Comparison of ENCODE assay signal across 8 cellular contexts in genomic region chr9:136117291-136118060, GRCh38. TPM values are rescaled to one million over a fixed set of nuclear protein-coding genes. Genes with fewer than 3 reads are reported as not detected.
DNase-seq lines count a peak whose midpoint lies in the region; ATAC-seq and TF ChIP-seq lines count a peak whose summit lies in the region.

No MANE protein-coding gene starts in this region.

- WGBS in heart right ventricle, 2 donors, result 32 to 35% methylated on average over 30 of the region's 30 CpGs

- no peaks in the 10 kb centered on the region for H3K27me3 Mint-ChIP-seq in activated CD4-positive, alpha-beta memory T cell treated with anti-CD3 and anti-CD28 coated beads for 36 hours

- H3K36me3 ChIP-seq in heart right ventricle (peaks cover 0 to 33% (median 9%) of the 10 kb centered on the region in 9 donors), skeletal muscle satellite cell (ENCODE audit: insufficient read depth, low read length) (peaks cover 18% of the 10 kb centered on the region)

- peak overlapping the region; percentile 82 for H3K4me2 ChIP-seq in skeletal muscle satellite cell (ENCODE audit: low read length)

- H3K4me3 Mint-ChIP-seq in activated CD4-positive, alpha-beta memory T cell treated with anti-CD3 and anti-CD28 coated beads for 36 hours, result peak overlapping the region; percentile 84

- H3K36me3 Mint-ChIP-seq in activated CD4-positive, alpha-beta memory T cell treated with anti-CD3 and anti-CD28 coated beads for 36 hours, result peaks cover 1% of the 10 kb centered on the region

- H3K9me3 Mint-ChIP-seq in activated CD4-positive, alpha-beta memory T cell treated with anti-CD3 and anti-CD28 coated beads for 36 hours, result no peaks in the 10 kb centered on the region

- H3K9ac ChIP-seq in skeletal muscle satellite cell (ENCODE audit: low read depth, low read length), result peak overlapping the region; percentile 93

- intact Hi-C loops in activated CD4-positive, alpha-beta memory T cell treated with anti-CD3 and anti-CD28 coated beads for 36 hours (cut with micrococcal nuclease), result loop anchor here (1.0 to 10.0 kb wide), 5 partner anchors 8 to 427 kb away; partner anchors contain the start of genes NOTCH1, SEC16A and UBAC1
- intact Hi-C loops in heart right ventricle (cut with DNase I), result loop anchor here in 4 of 10 donors (1.0 to 5.0 kb wide), 4 partner anchors 22 to 210 kb away; partner anchors contain the start of genes UBAC1 (in 3 of the 4), NACC2 (in 2 of the 4) and CAMSAP1 (in 1 of the 4)

- TF ChIP-seq CTCF in heart right ventricle (IDR thresholded peaks at IDR 0.05), result no peak

- DNase-seq in activated CD8-positive, alpha-beta memory T cell treated with anti-CD3 and anti-CD28 coated beads, Interleukin-2, amount 50 U/mL, for 48 hours, result peak; percentile 75
- DNase-seq in activated CD8-positive, alpha-beta memory T cell treated with anti-CD3 and anti-CD28 coated beads for 24 hours, result no peak
- DNase-seq in activated CD4-positive, alpha-beta memory T cell treated with anti-CD3 and anti-CD28 coated beads for 36 hours, result peak; percentile 64
- DNase-seq in heart right ventricle, result peak; percentile 63 to 74
- DNase-seq in NCI-H510A (lab: John Stamatoyannopoulos, UW), result no peak

- H3K27me3 ChIP-seq in heart right ventricle (no peaks in the 10 kb centered on the region), skeletal muscle satellite cell (ENCODE audit: control insufficient read depth, insufficient read depth, low read length) (no peaks in the 10 kb centered on the region)

- CTCF ChIA-PET in activated CD4-positive, alpha-beta memory T cell treated with anti-CD3 and anti-CD28 coated beads for 36 hours (lab: Charles Lee), result interaction anchor here (0.7 to 2.0 kb wide), 5 partner anchors 8 to 150 kb away, joined by 3 to 12 read pairs (median 3); no protein-coding TSS in a partner anchor

- H3K4me3 ChIP-seq in heart right ventricle (peak overlapping the region; percentile 52 to 90 (median 74)), skeletal muscle satellite cell (ENCODE audit: low read length) (peak overlapping the region; percentile 98)

- POLR2A ChIA-PET in activated CD4-positive, alpha-beta memory T cell treated with anti-CD3 and anti-CD28 coated beads for 36 hours (lab: Charles Lee), result interaction anchor here (1.1 to 1.6 kb wide), 4 partner anchors 8 to 156 kb away, joined by 3 to 13 read pairs (median 6); partner anchors contain the start of genes NACC2 and UBAC1

- H3K27ac ChIP-seq in heart right ventricle, result peak overlapping the region; percentile 81 to 99 (median 97)

- H3K4me1 ChIP-seq in heart right ventricle (peaks cover 2 to 33% (median 26%) of the 10 kb centered on the region in 9 donors), skeletal muscle satellite cell (ENCODE audit: control insufficient read depth, insufficient read depth, low read length) (peaks cover 19% of the 10 kb centered on the region)

- ATAC-seq in HG03354 (IDR thresholded peaks at IDR 0.05; ENCODE audit: poor library complexity, severe bottlenecking, unreplicated experiment) (peak; percentile 15), heart right ventricle (peak; percentile 10 to 67 (median 38)), GM19463 (IDR thresholded peaks at IDR 0.05; ENCODE audit: unreplicated experiment) (no peak)

- peak overlapping the region; percentile 87 for H3K27ac Mint-ChIP-seq in activated CD4-positive, alpha-beta memory T cell treated with anti-CD3 and anti-CD28 coated beads for 36 hours

- H3K9me3 ChIP-seq in heart right ventricle, result no peaks in the 10 kb centered on the region
- H3K9me3 ChIP-seq in skeletal muscle satellite cell (replicated peaks; ENCODE audit: low read length), result no peaks in the 10 kb centered on the region

- peaks cover 41% of the 10 kb centered on the region for H3K4me1 Mint-ChIP-seq in activated CD4-positive, alpha-beta memory T cell treated with anti-CD3 and anti-CD28 coated beads for 36 hours (ENCODE audit: low read depth)

RNA-seq across cellular contexts. Expression of gene TMEM250, which starts 1.2 kb away (rescaled TPM):
- 10 to 100 TPM; 28.0 to 28.4 TPM for total RNA-seq in activated CD4-positive, alpha-beta memory T cell treated with anti-CD3 and anti-CD28 coated beads for 36 hours
- 10 to 100 TPM; 12.7 to 24.3 (median 15.4) TPM for total RNA-seq in heart right ventricle
- polyA plus RNA-seq in heart right ventricle, result 10 to 100 TPM in 1 of 2 donors, 1 to 10 TPM in 1; 9.7 to 26.4 TPM
- 39.0 and 51.5 TPM in 2 replicates for total RNA-seq in skeletal muscle satellite cell (2012; rRNA removed)

RNA-seq across cellular contexts. Expression of gene NACC2, which starts 22.4 kb away (rescaled TPM):
- total RNA-seq in activated CD4-positive, alpha-beta memory T cell treated with anti-CD3 and anti-CD28 coated beads for 36 hours, result 1 to 10 TPM; 8.1 to 8.5 TPM
- total RNA-seq in heart right ventricle, result 10 to 100 TPM; 32.0 to 55.1 (median 41.1) TPM
- 10 to 100 TPM; 15.6 to 16.5 TPM for polyA plus RNA-seq in heart right ventricle
- 19.9 and 20.0 TPM in 2 replicates for total RNA-seq in skeletal muscle satellite cell (2012; rRNA removed)

Comparison
In these comparisons a context has a peak if more than half of its experiments do, and no peak if none do; other contexts are left out.
1. DNase-seq: peak in activated CD8-positive, alpha-beta memory T cell treated with anti-CD3 and anti-CD28 coated beads, Interleukin-2, amount 50 U/mL, for 48 hours (single experiment), activated CD4-positive, alpha-beta memory T cell treated with anti-CD3 and anti-CD28 coated beads for 36 hours (single experiment) and heart right ventricle (2 of 2); none in activated CD8-positive, alpha-beta memory T cell treated with anti-CD3 and anti-CD28 coated beads for 24 hours (single experiment) and NCI-H510A (single experiment).